1 cellular context compared by ENCODE assay signal in genomic region chr1:25474439-25475047, GRCh38.
TF ChIP-seq lines count a peak whose summit lies in the region.

No MANE protein-coding gene starts in this region.

TF ChIP-seq in IMR-90, 13 proteins besides CTCF, POLR2A, EP300 and RAD21:
- TF ChIP-seq SMC3 (IDR thresholded peaks at IDR 0.05; ENCODE audit: low read depth, low read length) (no peak), MAZ (IDR thresholded peaks at IDR 0.05; ENCODE audit: borderline replicate concordance, low read depth, low read length) (no peak), USF2 (IDR thresholded peaks at IDR 0.05; ENCODE audit: low read depth, low read length) (no peak), FOS (IDR thresholded peaks at IDR 0.05; ENCODE audit: low read depth, low read length) (no peak), MAFK (IDR thresholded peaks at IDR 0.05; ENCODE audit: low read depth, low read length) (no peak), NFE2L2 (IDR thresholded peaks at IDR 0.05; ENCODE audit: low read depth, low read length) (no peak), CEBPB (IDR thresholded peaks at IDR 0.05; ENCODE audit: low read depth, low read length) (no peak), ELK1 (IDR thresholded peaks at IDR 0.05; ENCODE audit: borderline replicate concordance, low read depth, low read length) (no peak), RFX5 (IDR thresholded peaks at IDR 0.05; ENCODE audit: low read depth, low read length) (no peak), MXI1 (IDR thresholded peaks at IDR 0.05; ENCODE audit: borderline replicate concordance, low read depth, low read length) (no peak), RCOR1 (IDR thresholded peaks at IDR 0.05; ENCODE audit: insufficient replicate concordance, low read length) (no peak), BHLHE40 (IDR thresholded peaks at IDR 0.05; ENCODE audit: low read depth, low read length) (no peak), CHD1 (IDR thresholded peaks at IDR 0.05; ENCODE audit: low read depth, low read length) (no peak)
